17 cellular contexts compared by ENCODE assay signal in the genomic region with DNA sequence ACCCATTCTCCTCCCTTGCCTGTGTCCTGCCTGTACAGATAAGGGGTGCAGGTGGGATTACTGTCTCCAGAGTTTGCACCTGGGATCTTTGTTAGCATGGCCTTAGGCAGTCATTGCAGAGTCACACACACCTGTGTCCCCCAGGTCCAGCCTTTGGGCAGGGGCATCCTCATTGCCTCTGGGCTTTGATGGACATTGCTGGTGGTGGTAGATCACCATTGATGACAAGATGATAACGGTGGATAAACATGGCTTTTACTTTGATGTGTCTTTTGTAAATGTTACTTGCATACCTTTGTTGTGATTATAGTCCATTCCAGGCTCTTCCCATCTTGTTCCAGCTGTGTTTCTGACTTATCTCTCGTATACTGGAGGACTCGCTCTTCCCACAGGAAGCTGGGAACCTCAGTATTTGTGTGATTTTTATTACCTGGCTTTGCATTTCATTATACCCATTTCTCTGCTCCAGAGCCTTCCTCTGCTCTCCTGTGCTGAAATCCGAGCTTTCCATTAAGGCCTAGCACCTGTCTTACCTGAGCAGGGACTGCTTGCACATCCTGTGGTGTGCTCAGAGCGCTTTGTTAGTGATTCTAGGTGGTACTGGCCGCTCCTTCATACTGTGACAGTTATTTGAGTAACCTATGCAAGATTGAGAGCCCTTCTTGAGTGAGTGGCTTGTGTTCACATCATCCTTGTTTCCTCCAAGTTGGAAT.
"Had no signal": no experiment of that assay in that cellular context is flagged by ENCODE, and none has a peak within 500 bp of the region (broad histone marks: within the 10 kb centered on the region; RNA-seq: fewer than 3 reads in every experiment).

No MANE protein-coding gene starts in this region.

- H3K27ac ChIP-seq: epithelial cell of prostate, ovary had no signal

- ATAC-seq: effector memory CD8-positive, alpha-beta T cell; left lobe of liver had no signal

- H3K4me3 ChIP-seq: ovary had no signal

- H3K36me3 Mint-ChIP-seq: activated naive CD8-positive, alpha-beta T cell treated with anti-CD3 and anti-CD28 coated beads, Interleukin-2, amount 10 ng/mL, durations not matched to agents 7 days and 5 days; immature natural killer cell had no signal

- H3K4me3 Mint-ChIP-seq: activated naive CD8-positive, alpha-beta T cell treated with anti-CD3 and anti-CD28 coated beads, Interleukin-2, amount 10 ng/mL, durations not matched to agents 7 days and 5 days; dendritic cell treated with granulocyte-macrophage colony-stimulating factor and Interleukin-4, amounts not matched to agents 40 ng/mL and 50 ng/mL, for 4 days; effector memory CD8-positive, alpha-beta T cell; immature natural killer cell; nephron progenitor cell; stimulated activated naive CD8-positive, alpha-beta T cell treated with anti-CD3 and anti-CD28 coated beads, Interleukin-15, Interleukin-2, amounts not matched to agents 100 ng/mL and 50 ng/mL, for 24 hours had no signal

- H3K4me1 Mint-ChIP-seq: activated naive CD8-positive, alpha-beta T cell treated with anti-CD3 and anti-CD28 coated beads, Interleukin-2, amount 10 ng/mL, durations not matched to agents 7 days and 5 days; immature natural killer cell had no signal

- H3K9me3 ChIP-seq: ovary had no signal

- DNase-seq: activated CD4-positive, alpha-beta T cell treated with anti-CD3 and anti-CD28 coated beads for 1 hour; activated CD4-positive, alpha-beta T cell treated with anti-CD3 and anti-CD28 coated beads, Interleukin-2, amount 50 U/mL, for 48 hours; activated gamma-delta T cell treated with Interleukin-2 at 50 U/mL for 16 hours; activated naive CD8-positive, alpha-beta T cell treated with anti-CD3 and anti-CD28 coated beads, Interleukin-2, amount 10 ng/mL, durations not matched to agents 7 days and 5 days; activated T-cell treated with anti-CD3 and anti-CD28 coated beads, Interleukin-2, amount 50 U/mL, for 48 hours; cerebellar nuclear complex; effector memory CD8-positive, alpha-beta T cell; hypothalamus; immature natural killer cell; mesenchymal stem cell; nephron progenitor cell; ovary; stimulated activated CD4-positive, alpha-beta T cell treated with anti-CD3 and anti-CD28 coated beads, Interleukin-2, amount 100 ng/mL, for 48 hours had no signal

- H3K27ac Mint-ChIP-seq: activated naive CD8-positive, alpha-beta T cell treated with anti-CD3 and anti-CD28 coated beads, Interleukin-2, amount 10 ng/mL, durations not matched to agents 7 days and 5 days; dendritic cell treated with granulocyte-macrophage colony-stimulating factor and Interleukin-4, amounts not matched to agents 40 ng/mL and 50 ng/mL, for 4 days; effector memory CD8-positive, alpha-beta T cell; immature natural killer cell; stimulated activated naive CD8-positive, alpha-beta T cell treated with anti-CD3 and anti-CD28 coated beads, Interleukin-15, Interleukin-2, amounts not matched to agents 100 ng/mL and 50 ng/mL, for 24 hours had no signal

- H3K27me3 ChIP-seq: ovary had no signal

- H3K27me3 Mint-ChIP-seq: activated naive CD8-positive, alpha-beta T cell treated with anti-CD3 and anti-CD28 coated beads, Interleukin-2, amount 10 ng/mL, durations not matched to agents 7 days and 5 days; dendritic cell treated with granulocyte-macrophage colony-stimulating factor and Interleukin-4, amounts not matched to agents 40 ng/mL and 50 ng/mL, for 4 days; effector memory CD8-positive, alpha-beta T cell; stimulated activated naive CD8-positive, alpha-beta T cell treated with anti-CD3 and anti-CD28 coated beads, Interleukin-15, Interleukin-2, amounts not matched to agents 100 ng/mL and 50 ng/mL, for 24 hours had no signal

- H3K36me3 ChIP-seq: ovary had no signal
